24 cellular contexts compared by ENCODE assay signal in the genomic region with DNA sequence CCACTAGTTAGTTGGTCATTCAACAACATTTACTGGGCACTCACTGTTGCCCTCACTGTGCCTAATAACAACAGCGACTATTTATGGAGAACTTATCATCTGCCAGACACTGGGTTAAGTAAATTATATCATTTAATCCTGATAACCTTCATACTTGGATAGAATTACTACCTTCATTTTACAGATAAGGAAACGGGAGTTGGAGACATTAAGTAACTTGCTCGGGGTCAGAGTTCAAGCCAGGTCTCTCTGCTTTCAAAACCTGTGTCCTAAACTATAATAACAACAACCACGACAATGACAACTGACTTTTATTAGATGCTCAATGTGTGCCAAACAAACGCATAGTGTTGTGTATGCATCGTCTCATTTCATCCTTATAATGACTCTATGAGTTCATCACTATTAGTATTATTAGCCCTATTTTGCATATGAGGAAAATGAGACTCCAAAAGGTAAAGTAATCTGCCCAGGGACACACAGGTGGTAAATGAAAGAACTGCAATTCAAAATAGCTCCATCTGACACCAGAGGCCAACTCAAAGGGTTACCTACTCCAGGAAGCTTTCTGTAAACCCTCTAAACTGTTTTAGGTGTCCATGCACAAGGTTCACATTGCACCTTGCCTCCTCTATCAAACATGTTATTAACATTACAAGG.
DNase-seq lines count a peak whose midpoint lies in the region; ATAC-seq and TF ChIP-seq lines count a peak whose summit lies in the region.
"Had no signal": no experiment of that assay in that cellular context is flagged by ENCODE, and none has a peak within 500 bp of the region (broad histone marks: within the 10 kb centered on the region; RNA-seq: fewer than 3 reads in every experiment).

No MANE protein-coding gene starts in this region.

- in situ Hi-C loops in GM13977 (cut with MboI; ENCODE audit: low pct_unique_long_range_greater_than_20kb, low sequenced_read_pairs, unreplicated experiment) = no loop called here

- TF ChIP-seq POLR2A in right lobe of liver (IDR thresholded peaks at IDR 0.05) = no peak

- no peak overlapping the region for H3K9ac ChIP-seq in endodermal cell (ENCODE audit: extremely low read depth, low read length, poor library complexity, severe bottlenecking)

- peaks cover 15% of the 10 kb centered on the region for H3K4me1 Mint-ChIP-seq in endodermal cell

- H3K9me3 Mint-ChIP-seq in endodermal cell = no peaks in the 10 kb centered on the region
- H3K9me3 Mint-ChIP-seq: activated naive CD4-positive, alpha-beta T cell treated with anti-CD3 and anti-CD28 coated beads for 36 hours; CD8-positive, alpha-beta T cell; stimulated activated memory B cell treated with anti-CD40 and anti-IgM and Interleukin-4, amounts not matched to agents 10 μg/mL and 1 μg/mL and 100 μg/mL, for 72 hours had no signal

- no peaks in the 10 kb centered on the region for H3K36me3 ChIP-seq in right lobe of liver
- no peaks in the 10 kb centered on the region for H3K36me3 ChIP-seq in endodermal cell (ENCODE audit: control insufficient read depth, insufficient read depth, low read length)
- H3K36me3 ChIP-seq: ascending aorta, left ventricle myocardium inferior, tibial nerve had no signal

- peak overlapping the region in 1 of 3 donors; percentile 30 for H3K27ac ChIP-seq in right lobe of liver
- H3K27ac ChIP-seq in endodermal cell (ENCODE audit: low read depth, low read length) = no peak overlapping the region
- H3K27ac ChIP-seq: ascending aorta, left ventricle myocardium inferior, tibial nerve had no signal

- no peak overlapping the region for H3K4me3 Mint-ChIP-seq in endodermal cell
- H3K4me3 Mint-ChIP-seq: activated naive CD4-positive, alpha-beta T cell treated with anti-CD3 and anti-CD28 coated beads for 36 hours; CD8-positive, alpha-beta T cell; stimulated activated memory B cell treated with anti-CD40 and anti-IgM and Interleukin-4, amounts not matched to agents 10 μg/mL and 1 μg/mL and 100 μg/mL, for 72 hours had no signal

- no peak overlapping the region for H3K27ac Mint-ChIP-seq in endodermal cell
- H3K27ac Mint-ChIP-seq: activated naive CD4-positive, alpha-beta T cell treated with anti-CD3 and anti-CD28 coated beads for 36 hours; CD8-positive, alpha-beta T cell had no signal

- peaks cover 0 to 6% of the 10 kb centered on the region in 2 donors for H3K27me3 ChIP-seq in right lobe of liver
- no peaks in the 10 kb centered on the region for H3K27me3 ChIP-seq in endodermal cell (ENCODE audit: control insufficient read depth, insufficient read depth, low read length, poor library complexity, severe bottlenecking)
- H3K27me3 ChIP-seq: ascending aorta had no signal

- H3K9me3 ChIP-seq in right lobe of liver (no peaks in the 10 kb centered on the region), endodermal cell (ENCODE audit: control insufficient read depth, low read length) (no peaks in the 10 kb centered on the region)
- H3K9me3 ChIP-seq: ascending aorta, left ventricle myocardium inferior, tibial nerve had no signal

- H3K36me3 Mint-ChIP-seq in endodermal cell (ENCODE audit: low read depth) = no peaks in the 10 kb centered on the region
- H3K36me3 Mint-ChIP-seq: CD8-positive, alpha-beta T cell; stimulated activated memory B cell treated with anti-CD40 and anti-IgM and Interleukin-4, amounts not matched to agents 10 μg/mL and 1 μg/mL and 100 μg/mL, for 72 hours had no signal

- DNase-seq in right lobe of liver (no peak), SW480 (ENCODE audit: low spot score) (no peak), endodermal cell (no peak), GM13977 (ENCODE audit: low spot score) (no peak)
- no peak for DNase-seq in stimulated activated CD4-positive, alpha-beta T cell treated with anti-CD3 and anti-CD28 coated beads, Interleukin-2, amount 100 ng/mL, for 24 hours
- DNase-seq: activated CD4-positive, alpha-beta T cell treated with anti-CD3 and anti-CD28 coated beads, Interleukin-2, amount 50 U/mL, for 4 hours; activated naive CD4-positive, alpha-beta T cell treated with anti-CD3 and anti-CD28 coated beads for 36 hours; activated T-cell treated with anti-CD3 and anti-CD28 coated beads, Interleukin-2, amount 50 U/mL, for 1 hour; CD8-positive, alpha-beta T cell; effector memory CD4-positive, alpha-beta T cell; KG1; left ventricle myocardium inferior; NCI-H1092; NCI-H526 treated with DMSO at 0.1 percent for 48 hours; nucleus accumbens; SHP77; stimulated activated CD4-positive, alpha-beta T cell treated with anti-CD3 and anti-CD28 coated beads, Interleukin-15, amount 100 ng/mL, for 24 hours; T-helper 1 cell had no signal

- no peak for TF ChIP-seq CTCF in right lobe of liver (IDR thresholded peaks at IDR 0.05)
- TF ChIP-seq CTCF in endodermal cell (conservative IDR thresholded peaks at IDR 0.05) = no peak
- no peak for TF ChIP-seq CTCF in GM13977 (IDR thresholded peaks at IDR 0.05; ENCODE audit: extremely low read depth, insufficient read depth, missing control alignments)

- peaks cover 2% of the 10 kb centered on the region for H3K27me3 Mint-ChIP-seq in endodermal cell (ENCODE audit: insufficient read depth)
- H3K27me3 Mint-ChIP-seq: stimulated activated memory B cell treated with anti-CD40 and anti-IgM and Interleukin-4, amounts not matched to agents 10 μg/mL and 1 μg/mL and 100 μg/mL, for 72 hours had no signal

- H3K4me3 ChIP-seq in right lobe of liver (no peak overlapping the region), endodermal cell (ENCODE audit: low read length) (no peak overlapping the region)
- H3K4me3 ChIP-seq: ascending aorta, left ventricle myocardium inferior, tibial nerve had no signal

- WGBS in right lobe of liver (ENCODE audit: insufficient coverage, low coverage, low lambda C conversion rate, missing lambda C conversion rate) = 31% methylated on average over 6 of the region's 6 CpGs
- 95 to 100% methylated on average over 2 to 5 of the region's 6 CpGs for WGBS in endodermal cell (ENCODE audit: insufficient coverage in 1 of 2, insufficient read length in 1 of 2), 2 experiments

- ATAC-seq in GM18517 (IDR thresholded peaks at IDR 0.05; ENCODE audit: unreplicated experiment) (peak; percentile 50), GM19467 (IDR thresholded peaks at IDR 0.05; ENCODE audit: unreplicated experiment) (peak; percentile 23), HG03066 (IDR thresholded peaks at IDR 0.05; ENCODE audit: low read depth, unreplicated experiment) (peak; percentile 43), right lobe of liver (peak in 3 of 4 donors; percentile 8 to 51 (median 29))
- ATAC-seq: CD8-positive, alpha-beta T cell; stimulated activated memory B cell treated with anti-CD40 and anti-IgM and Interleukin-4, amounts not matched to agents 10 μg/mL and 1 μg/mL and 100 μg/mL, for 72 hours had no signal

- intact Hi-C loops in right lobe of liver (cut with DNase I) = no loop called here

- H3K4me1 ChIP-seq in right lobe of liver (peaks cover 0 to 14% (median 0%) of the 10 kb centered on the region in 4 donors), endodermal cell (ENCODE audit: control insufficient read depth, insufficient read depth, low read length) (no peaks in the 10 kb centered on the region)
- H3K4me1 ChIP-seq: ascending aorta, left ventricle myocardium inferior, tibial nerve had no signal
